ENCODE assay signal across 8 cellular contexts in the genomic region with DNA sequence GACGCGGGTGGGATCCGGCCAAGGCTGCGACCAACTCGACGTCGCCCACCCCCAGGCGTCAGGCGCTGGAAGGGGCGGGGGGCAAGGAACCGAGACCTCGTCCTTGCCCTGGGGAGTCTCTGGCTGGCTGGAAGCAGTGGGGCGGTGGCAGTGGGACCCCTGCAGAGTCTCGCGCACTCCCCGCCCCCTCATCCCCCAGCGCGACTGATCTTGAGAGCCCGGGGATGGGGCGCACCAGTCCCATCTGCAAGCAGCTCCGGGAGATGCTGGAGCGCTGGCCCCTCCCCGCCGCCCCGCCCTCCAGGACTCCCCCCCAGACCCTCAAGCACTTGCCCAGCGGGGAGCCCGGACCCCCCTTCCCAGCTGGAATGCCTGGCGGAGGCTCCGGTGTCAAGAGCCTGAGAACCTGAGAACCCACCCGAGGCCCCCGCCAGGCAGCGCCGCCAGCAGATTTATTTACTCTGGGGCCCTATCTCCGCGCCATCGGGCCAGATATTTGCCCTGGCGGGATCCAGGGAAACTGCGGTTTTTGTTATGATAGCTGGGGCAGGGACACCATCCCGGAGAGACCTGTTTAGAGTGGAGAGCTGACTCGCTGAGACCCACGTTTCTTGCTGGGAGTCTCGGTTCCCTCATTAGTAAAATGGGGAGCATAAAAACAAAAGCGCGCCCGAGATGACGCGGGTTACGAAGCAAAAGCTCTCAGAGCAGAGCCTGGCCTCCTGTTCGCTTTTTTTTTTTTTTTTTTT. TPM values are rescaled to one million over a fixed set of nuclear protein-coding genes. Genes with fewer than 3 reads are reported as not detected.
DNase-seq lines count a peak whose midpoint lies in the region; ATAC-seq and TF ChIP-seq lines count a peak whose summit lies in the region.

No MANE protein-coding gene starts in this region.

- no peak for ATAC-seq in GM18505 (IDR thresholded peaks at IDR 0.05; ENCODE audit: unreplicated experiment)
- ATAC-seq in HG02571 (IDR thresholded peaks at IDR 0.05; ENCODE audit: unreplicated experiment), result no peak
- no peak for ATAC-seq in GM18858 (IDR thresholded peaks at IDR 0.05; ENCODE audit: unreplicated experiment)

- H3K27me3 Mint-ChIP-seq in MCF 10A (ENCODE audit: insufficient read depth, unreplicated experiment), result peaks cover 48% of the 10 kb centered on the region

- peaks cover 3% of the 10 kb centered on the region; the same call in 1 of the 2 replicates for H3K9me3 ChIP-seq in SK-N-MC (ENCODE audit: low read depth, low read length)
- peaks cover 0 to 18% (median 14%) of the 10 kb centered on the region in 5 donors for H3K9me3 ChIP-seq in subcutaneous abdominal adipose tissue (ENCODE audit: control insufficient read depth in 5 of 5, low read length in 5 of 5)

- POLR2A ChIA-PET in MCF 10A (lab: Yijun Ruan, JAX), result no interaction called here

- peaks cover 15% of the 10 kb centered on the region for H3K9me3 Mint-ChIP-seq in MCF 10A (ENCODE audit: unreplicated experiment)

- peaks cover 8 to 37% (median 22%) of the 10 kb centered on the region in 5 donors for H3K27me3 ChIP-seq in subcutaneous abdominal adipose tissue (ENCODE audit: control insufficient read depth in 5 of 5, insufficient read depth in 4 of 5, low read length in 5 of 5)

- H3K27ac Mint-ChIP-seq in MCF 10A (ENCODE audit: low read depth, unreplicated experiment), result no peak overlapping the region

- H3K4me1 Mint-ChIP-seq in MCF 10A (ENCODE audit: insufficient read depth, unreplicated experiment), result peaks cover 6% of the 10 kb centered on the region

- TF ChIP-seq CTCF in MCF 10A (IDR thresholded peaks at IDR 0.05; ENCODE audit: unreplicated experiment), result no peak

- CTCF ChIA-PET in MCF 10A (lab: Yijun Ruan, JAX), result interaction anchor here (0.6 to 1.5 kb wide), 4 partner anchors 45 to 217 kb away, joined by 3 to 5 read pairs (median 3); no protein-coding TSS in a partner anchor

- in situ Hi-C loops in T47D (cut with HindIII; ENCODE audit: low pct_unique_long_range_greater_than_20kb, low sequenced_read_pairs), result no loop called here

- H3K9ac ChIP-seq in SK-N-MC (ENCODE audit: insufficient read length) (no peak overlapping the region), subcutaneous abdominal adipose tissue (ENCODE audit: low read length in 5 of 5) (no peak overlapping the region)

- H3K27ac ChIP-seq in SK-N-MC, result no peak overlapping the region
- no peak overlapping the region for H3K27ac ChIP-seq in subcutaneous abdominal adipose tissue (ENCODE audit: low read depth, low read length)

- H3K4me1 ChIP-seq in subcutaneous abdominal adipose tissue (ENCODE audit: control insufficient read depth in 5 of 5, insufficient read depth in 5 of 5, low read length in 5 of 5), result peaks cover 0 to 16% (median 10%) of the 10 kb centered on the region in 5 donors

- no peaks in the 10 kb centered on the region for H3K36me3 Mint-ChIP-seq in MCF 10A (ENCODE audit: insufficient read depth, unreplicated experiment)

- no TSS peak for BruUV-seq in MCF 10A (replicated peaks; lab: Mats Ljungman, UMichigan)

- H3K36me3 ChIP-seq in SK-N-MC (ENCODE audit: insufficient read depth, low read length) (no peaks in the 10 kb centered on the region), subcutaneous abdominal adipose tissue (ENCODE audit: control insufficient read depth in 5 of 5, insufficient read depth in 5 of 5, low read length in 5 of 5) (no peaks in the 10 kb centered on the region)

- DNase-seq in T47D (ENCODE audit: low read depth in 1 of 2, low spot score in 1 of 2) (peak; percentile 67 to 80), MCF 10A (ENCODE audit: unreplicated experiment) (no peak), SK-N-MC (ENCODE audit: low read depth, low spot score) (no peak), glomerular visceral epithelial cell (ENCODE audit: extremely low spot score) (peak; percentile 24)

- TF ChIP-seq POLR2A in GM18505 (IDR thresholded peaks at IDR 0.05; ENCODE audit: borderline replicate concordance, extremely low read depth, insufficient read depth, insufficient read length), result no peak

- no peak overlapping the region for H3K4me3 Mint-ChIP-seq in MCF 10A (ENCODE audit: unreplicated experiment)

- H3K4me3 ChIP-seq in SK-N-MC (peak overlapping the region; percentile 65), subcutaneous abdominal adipose tissue (ENCODE audit: low read depth in 1 of 5, low read length in 5 of 5) (peak overlapping the region in 3 of 5 donors; percentile 8 to 31 (median 29))

- intact Hi-C loops in MCF 10A (cut with micrococcal nuclease), result no loop called here

RNA-seq across cellular contexts. Expression of a gene that starts 1.2 kb away (rescaled TPM):
- not detected in 2 replicates for total RNA-seq in MCF 10A (2022)

RNA-seq across cellular contexts. Expression of a gene that starts 15.4 kb away (rescaled TPM):
- 20.0 and 22.7 TPM in 2 replicates for total RNA-seq in MCF 10A (2022)

RNA-seq across cellular contexts. Expression of a gene that starts 43.8 kb away (rescaled TPM):
- total RNA-seq in MCF 10A (2022), result 19.7 and 24.5 TPM in 2 replicates

Comparison
In these comparisons a context has a peak if more than half of its experiments do, and no peak if none do; other contexts are left out.
1. DNase-seq: peak in T47D (2 of 2) and glomerular visceral epithelial cell (single experiment); none in MCF 10A (single experiment) and SK-N-MC (single experiment).